In the genomic region with DNA sequence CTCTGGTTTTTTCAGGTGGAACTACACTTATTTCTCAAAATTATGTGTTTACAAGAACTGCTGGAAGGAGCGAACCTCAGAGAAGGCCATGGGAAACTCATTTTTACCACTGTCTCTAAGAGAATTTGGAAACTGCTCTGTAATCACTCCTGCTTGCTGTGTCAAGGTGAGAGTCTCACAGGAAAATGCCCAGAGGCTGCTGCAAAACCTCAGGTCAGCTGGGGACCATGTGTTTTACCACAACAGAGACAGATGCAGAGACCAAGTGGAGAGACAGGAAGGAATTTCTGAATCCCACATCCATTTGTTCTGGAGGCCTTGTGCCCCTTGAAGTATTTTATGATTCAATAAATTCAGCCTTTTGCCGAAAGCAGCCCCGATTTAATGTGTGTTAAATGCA, we compare ENCODE assay signal across 21 cellular contexts.
DNase-seq lines count a peak whose midpoint lies in the region; ATAC-seq and TF ChIP-seq lines count a peak whose summit lies in the region.
"Had no signal": no experiment of that assay in that cellular context is flagged by ENCODE, and none has a peak within 500 bp of the region (broad histone marks: within the 10 kb centered on the region; RNA-seq: fewer than 3 reads in every experiment).

No MANE protein-coding gene starts in this region.

- no peaks in the 10 kb centered on the region for H3K79me2 ChIP-seq in mesendoderm (ENCODE audit: control insufficient read depth, insufficient read depth, low read length)

- H3K18ac ChIP-seq in mesendoderm (ENCODE audit: low read length): no peak overlapping the region

- H2BK5ac ChIP-seq in mesendoderm (ENCODE audit: low read length): no peak overlapping the region

- CTCF ChIA-PET in Caco-2 (lab: Charles Lee): no interaction called here

- H3K9me3 ChIP-seq in cardiac muscle cell (ENCODE audit: low read depth) (no peaks in the 10 kb centered on the region), SJCRH30 (replicated peaks) (no peaks in the 10 kb centered on the region), esophagus squamous epithelium (no peaks in the 10 kb centered on the region), Caco-2 (no peaks in the 10 kb centered on the region; the same call in 1 of the 2 replicates)
- H3K9me3 ChIP-seq: A549 had no signal

- H3K4ac ChIP-seq in mesendoderm (ENCODE audit: low read depth, low read length): no peak overlapping the region

- H3K4me3 ChIP-seq in cardiac muscle cell (no peak overlapping the region), SJCRH30 (no peak overlapping the region), mesendoderm (ENCODE audit: low read length) (no peak overlapping the region), esophagus squamous epithelium (no peak overlapping the region), Caco-2 (ENCODE audit: low read depth, low read length) (no peak overlapping the region)
- H3K4me3 ChIP-seq: A549, GM12878 had no signal

- no peak overlapping the region for H3K4me2 ChIP-seq in mesendoderm (ENCODE audit: low read length)
- H3K4me2 ChIP-seq: A549 had no signal

- no peak overlapping the region for H2BK120ac ChIP-seq in mesendoderm (ENCODE audit: low read depth, low read length)

- no peak overlapping the region for H4K5ac ChIP-seq in mesendoderm (ENCODE audit: low read length)

- H3K4me1 Mint-ChIP-seq in Caco-2 (ENCODE audit: low read depth, unreplicated experiment): no peaks in the 10 kb centered on the region
- H3K4me1 Mint-ChIP-seq: CD14-positive monocyte, IgD-negative memory B cell had no signal

- H3K36me3 ChIP-seq in cardiac muscle cell: no peaks in the 10 kb centered on the region
- H3K36me3 ChIP-seq in SJCRH30: no peaks in the 10 kb centered on the region
- no peaks in the 10 kb centered on the region for H3K36me3 ChIP-seq in mesendoderm (ENCODE audit: control insufficient read depth, insufficient read depth, low read length)
- no peaks in the 10 kb centered on the region for H3K36me3 ChIP-seq in esophagus squamous epithelium
- H3K36me3 ChIP-seq in Caco-2 (ENCODE audit: control insufficient read depth, insufficient read depth, low read length): no peaks in the 10 kb centered on the region

- peaks cover 4% of the 10 kb centered on the region for H3K27me3 Mint-ChIP-seq in Caco-2 (ENCODE audit: insufficient read depth, unreplicated experiment)
- H3K27me3 Mint-ChIP-seq: IgD-negative memory B cell had no signal

- POLR2A ChIA-PET in Caco-2 (lab: Charles Lee): no interaction called here

- no peak overlapping the region for H4K8ac ChIP-seq in mesendoderm (ENCODE audit: low read depth, low read length)

- no peak overlapping the region for H2BK15ac ChIP-seq in mesendoderm (replicated peaks; ENCODE audit: low read depth)

- BruUV-seq in Caco-2 (replicated peaks; lab: Mats Ljungman, UMichigan): no TSS peak

- intact Hi-C loops in Right ventricle myocardium superior (cut with DNase I): no loop called here
- intact Hi-C loops in esophagus squamous epithelium (cut with DNase I): no loop called here
- intact Hi-C loops in Caco-2 (cut with micrococcal nuclease; ENCODE audit: unreplicated experiment): no loop called here

- no peak overlapping the region for H2AK5ac ChIP-seq in mesendoderm (ENCODE audit: low read length)

- ATAC-seq in Right ventricle myocardium superior (ENCODE audit: poor library complexity): no peak
- ATAC-seq in HG03378 (IDR thresholded peaks at IDR 0.05; ENCODE audit: unreplicated experiment): no peak
- ATAC-seq: A549; CD8-positive, alpha-beta T cell; GM12878; HepG2 had no signal

- no peak overlapping the region for H3K4me3 Mint-ChIP-seq in Caco-2 (ENCODE audit: unreplicated experiment)
- H3K4me3 Mint-ChIP-seq: CD14-positive monocyte; CD8-positive, alpha-beta T cell; IgD-negative memory B cell had no signal

- no peaks in the 10 kb centered on the region for H3K9me3 Mint-ChIP-seq in Caco-2 (ENCODE audit: unreplicated experiment)

- WGBS in mesendoderm (ENCODE audit: extremely low coverage, insufficient coverage, low lambda C conversion rate): no CpG with 5 or more reads among the region's 3 CpGs
- WGBS in esophagus squamous epithelium, 2 donors: 77 to 92% methylated on average over 3 of the region's 3 CpGs

- no peak overlapping the region for H3K9ac ChIP-seq in mesendoderm (ENCODE audit: low read length)

- no peak for TF ChIP-seq CTCF in cardiac muscle cell (IDR thresholded peaks at IDR 0.05; ENCODE audit: low read depth, low read length)
- TF ChIP-seq CTCF in GM20000 (IDR thresholded peaks at IDR 0.05; ENCODE audit: extremely low read depth, missing control alignments): no peak
- no peak for TF ChIP-seq CTCF in esophagus squamous epithelium (IDR thresholded peaks at IDR 0.05)
- TF ChIP-seq CTCF in Caco-2 (IDR thresholded peaks at IDR 0.05; ENCODE audit: insufficient read depth in 1 of 2, low read depth in 1 of 2, low read length in 1 of 2, severe bottlenecking in 1 of 2, unreplicated experiment in 1 of 2): no peak

- H3K36me3 Mint-ChIP-seq in Caco-2 (ENCODE audit: insufficient read depth, unreplicated experiment): no peaks in the 10 kb centered on the region
- H3K36me3 Mint-ChIP-seq: CD14-positive monocyte; CD8-positive, alpha-beta T cell; IgD-negative memory B cell had no signal

- H3K27me3 ChIP-seq in cardiac muscle cell (no peaks in the 10 kb centered on the region), SJCRH30 (no peaks in the 10 kb centered on the region), mesendoderm (ENCODE audit: insufficient read depth, low read length, poor library complexity) (no peaks in the 10 kb centered on the region), esophagus squamous epithelium (no peaks in the 10 kb centered on the region), Caco-2 (replicated peaks; ENCODE audit: control insufficient read depth, insufficient read depth, low read length) (no peaks in the 10 kb centered on the region)

- H3K27ac Mint-ChIP-seq in Caco-2 (ENCODE audit: unreplicated experiment): no peak overlapping the region
- H3K27ac Mint-ChIP-seq: CD14-positive monocyte; CD8-positive, alpha-beta T cell; IgD-negative memory B cell had no signal

- H3K27ac ChIP-seq in cardiac muscle cell: peak overlapping the region; percentile 6
- H3K27ac ChIP-seq in SJCRH30: peak overlapping the region; percentile 3; the same call in 1 of the 2 replicates
- no peak overlapping the region for H3K27ac ChIP-seq in mesendoderm (ENCODE audit: low read depth, low read length)
- no peak overlapping the region for H3K27ac ChIP-seq in esophagus squamous epithelium
- H3K27ac ChIP-seq: 22Rv1, A549 had no signal

- H3K79me1 ChIP-seq in mesendoderm (ENCODE audit: low read length): no peaks in the 10 kb centered on the region

- no peak overlapping the region for H3K56ac ChIP-seq in mesendoderm (ENCODE audit: low read length)

- no peak for TF ChIP-seq POLR2A in esophagus squamous epithelium (IDR thresholded peaks at IDR 0.05)

- DNase-seq in cardiac muscle cell (ENCODE audit: low read depth in 1 of 2, low spot score in 1 of 2) (no peak), Right ventricle myocardium superior (no peak), SJCRH30 (peak; percentile 37 to 64), mesendoderm (peak; percentile 4), GM20000 (ENCODE audit: low spot score) (no peak), esophagus squamous epithelium (lab: John Stamatoyannopoulos, UW) (no peak), Caco-2 (no peak)
- DNase-seq: AML-193; CD8-positive, alpha-beta T cell; DMS 273 treated with DMSO at 0.1 percent for 48 hours; DMS53; DND-41; EL; HCEC 1CT had no signal

- H3K4me1 ChIP-seq in cardiac muscle cell (ENCODE audit: low read depth) (peaks cover 15% of the 10 kb centered on the region), SJCRH30 (peaks cover 10% of the 10 kb centered on the region), mesendoderm (ENCODE audit: control insufficient read depth, low read depth, low read length) (no peaks in the 10 kb centered on the region), esophagus squamous epithelium (no peaks in the 10 kb centered on the region), Caco-2 (no peaks in the 10 kb centered on the region)
- H3K4me1 ChIP-seq: A549 had no signal

- H3K23ac ChIP-seq in mesendoderm (ENCODE audit: low read length): no peak overlapping the region

Comparison
In these comparisons a context has a peak if more than half of its experiments do, and no peak if none do; other contexts are left out.
1. DNase-seq: peak in SJCRH30 (2 of 2) and mesendoderm (single experiment); none in cardiac muscle cell (0 of 2), Right ventricle myocardium superior (single experiment), GM20000 (single experiment), esophagus squamous epithelium (single experiment) and Caco-2 (0 of 2).
2. H3K27ac ChIP-seq: peak in cardiac muscle cell (single experiment) and SJCRH30 (single experiment); none in mesendoderm (single experiment) and esophagus squamous epithelium (0 of 4).